1 cellular context compared by ENCODE assay signal in genomic region chr19:10270180-10270615, GRCh38.
TF ChIP-seq lines count a peak whose summit lies in the region.

No MANE protein-coding gene starts in this region.

TF ChIP-seq in K562, 482 proteins besides CTCF, POLR2A, EP300 and RAD21 (continued from another document):
- TF ChIP-seq ZFPM2 (CRISPR knock-in tag; IDR thresholded peaks at IDR 0.05) (no peak), MCM2 (IDR thresholded peaks at IDR 0.05; ENCODE audit: low read depth) (no peak), MLX (CRISPR knock-in tag; conservative IDR thresholded peaks at IDR 0.05) (no peak), PBX2 (CRISPR knock-in tag; IDR thresholded peaks at IDR 0.05; ENCODE audit: low read depth) (no peak), PBX2 (tag; conservative IDR thresholded peaks at IDR 0.05; ENCODE audit: low read depth) (no peak), NCOA4 (IDR thresholded peaks at IDR 0.05; ENCODE audit: partially characterized antibody) (no peak), BMI1 (IDR thresholded peaks at IDR 0.05; ENCODE audit: low read length) (no peak), CXXC5 (CRISPR knock-in tag; IDR thresholded peaks at IDR 0.05) (no peak; the same call in 1 of the 2 replicates), CBFB (CRISPR knock-in tag; IDR thresholded peaks at IDR 0.05) (peak; percentile 31; the same call in 1 of the 2 replicates), ZNF77 (CRISPR knock-in tag; IDR thresholded peaks at IDR 0.05) (no peak), MAFF (IDR thresholded peaks at IDR 0.05; ENCODE audit: low read length) (no peak), SAFB (IDR thresholded peaks at IDR 0.05; ENCODE audit: borderline replicate concordance, low read depth, low read length) (peak; percentile 82; the same call in 1 of the 2 replicates), ZFP1 (CRISPR knock-in tag; IDR thresholded peaks at IDR 0.05) (no peak), MEIS2 (IDR thresholded peaks at IDR 0.05; ENCODE audit: partially characterized antibody) (no peak), TCF7L2 (IDR thresholded peaks at IDR 0.05; ENCODE audit: low read depth, low read length) (no peak), ZBTB7A (IDR thresholded peaks at IDR 0.05; ENCODE audit: borderline replicate concordance, control insufficient read depth, low read depth, low read length) (peak; percentile 36; the same call in 1 of the 2 replicates), ZNF384 (IDR thresholded peaks at IDR 0.05; ENCODE audit: low read depth, low read length) (no peak), ZBTB33 (CRISPR knock-in tag; IDR thresholded peaks at IDR 0.05) (peak; percentile 39; the same call in 1 of the 2 replicates), RBFOX2 (IDR thresholded peaks at IDR 0.05; ENCODE audit: low read depth, low read length) (peak; percentile 43), SAP30 (IDR thresholded peaks at IDR 0.05; ENCODE audit: borderline replicate concordance, insufficient read depth, low read depth, low read length, poor library complexity, severe bottlenecking) (no peak), RFX7 (CRISPR knock-in tag; IDR thresholded peaks at IDR 0.05) (no peak), MEF2A (IDR thresholded peaks at IDR 0.05; ENCODE audit: control insufficient read depth, low read depth, low read length) (no peak), GABPB1 (CRISPR knock-in tag; IDR thresholded peaks at IDR 0.05) (no peak), JUND (IDR thresholded peaks at IDR 0.05; ENCODE audit: borderline replicate concordance, low read depth, low read length) (no peak), JUND (tag; IDR thresholded peaks at IDR 0.05; ENCODE audit: borderline replicate concordance, low read depth, low read length) (no peak), POU5F1 (IDR thresholded peaks at IDR 0.05; ENCODE audit: borderline replicate concordance, low read depth, low read length, partially characterized antibody) (no peak), NR1H2 (CRISPR knock-in tag; IDR thresholded peaks at IDR 0.05) (peak; percentile 77; the same call in 1 of the 2 replicates), SIN3A (IDR thresholded peaks at IDR 0.05; ENCODE audit: borderline replicate concordance in 2 of 2, control insufficient read depth in 1 of 2, low read depth in 2 of 2, low read length in 2 of 2) (no peak), POLR3G (IDR thresholded peaks at IDR 0.05; ENCODE audit: extremely low read depth, insufficient read length, insufficient replicate concordance) (no peak), OTX1 (CRISPR knock-in tag; IDR thresholded peaks at IDR 0.05) (no peak), TBP (optimal IDR thresholded peaks at IDR 0.05; ENCODE audit: low read depth, low read length) (peak; percentile 14), CEBPG (CRISPR knock-in tag; IDR thresholded peaks at IDR 0.05) (no peak), CEBPG (tag; conservative IDR thresholded peaks at IDR 0.05 in 1 of 2, IDR thresholded peaks at IDR 0.05 in 1 of 2) (no peak), PCBP1 (IDR thresholded peaks at IDR 0.05; ENCODE audit: low read depth, low read length, poor library complexity, severe bottlenecking) (no peak), TEAD4 (IDR thresholded peaks at IDR 0.05; ENCODE audit: low read length) (no peak), TEAD4 (CRISPR knock-in tag; IDR thresholded peaks at IDR 0.05; ENCODE audit: borderline replicate concordance) (no peak), CHD1 (IDR thresholded peaks at IDR 0.05; ENCODE audit: low read length) (peak; percentile 33), ZNF146 (CRISPR knock-in tag; IDR thresholded peaks at IDR 0.05; ENCODE audit: unreplicated experiment) (no peak), KAT7 (CRISPR knock-in tag; IDR thresholded peaks at IDR 0.05; ENCODE audit: borderline replicate concordance) (no peak), DLX4 (CRISPR knock-in tag; IDR thresholded peaks at IDR 0.05) (no peak), CREB1 (IDR thresholded peaks at IDR 0.05) (no peak; the same call in 1 of the 2 replicates), CREB1 (CRISPR knock-in tag; IDR thresholded peaks at IDR 0.05) (0 out of 2 replicates have a peak, but pooled peaks have one; percentile 3), MAFG (tag; conservative IDR thresholded peaks at IDR 0.05) (no peak), EHMT2 (IDR thresholded peaks at IDR 0.05) (no peak), SRSF7 (optimal IDR thresholded peaks at IDR 0.05; ENCODE audit: low read depth, low read length) (no peak), SPI1 (IDR thresholded peaks at IDR 0.05; ENCODE audit: borderline replicate concordance, low read depth, low read length) (peak; percentile 84), PHB (CRISPR knock-in tag; IDR thresholded peaks at IDR 0.05) (no peak), TCFL5 (CRISPR knock-in tag; conservative IDR thresholded peaks at IDR 0.05) (no peak), KLF16 (IDR thresholded peaks at IDR 0.05) (no peak), KHSRP (IDR thresholded peaks at IDR 0.05) (no peak), HMG20A (CRISPR knock-in tag; conservative IDR thresholded peaks at IDR 0.05) (no peak), ZNF12 (CRISPR knock-in tag; IDR thresholded peaks at IDR 0.05) (0 out of 2 replicates have a peak, but pooled peaks have one; percentile 63), POLR3A (IDR thresholded peaks at IDR 0.05; ENCODE audit: borderline replicate concordance, extremely low read depth, insufficient read depth, insufficient read length) (no peak), CREB3 (tag; conservative IDR thresholded peaks at IDR 0.05; ENCODE audit: low read depth) (no peak), RUNX1 (IDR thresholded peaks at IDR 0.05; ENCODE audit: low read depth) (no peak), MLLT1 (IDR thresholded peaks at IDR 0.05) (no peak), TFAM (CRISPR knock-in tag; conservative IDR thresholded peaks at IDR 0.05) (no peak)
- TF ChIP-seq, protein P1, sequence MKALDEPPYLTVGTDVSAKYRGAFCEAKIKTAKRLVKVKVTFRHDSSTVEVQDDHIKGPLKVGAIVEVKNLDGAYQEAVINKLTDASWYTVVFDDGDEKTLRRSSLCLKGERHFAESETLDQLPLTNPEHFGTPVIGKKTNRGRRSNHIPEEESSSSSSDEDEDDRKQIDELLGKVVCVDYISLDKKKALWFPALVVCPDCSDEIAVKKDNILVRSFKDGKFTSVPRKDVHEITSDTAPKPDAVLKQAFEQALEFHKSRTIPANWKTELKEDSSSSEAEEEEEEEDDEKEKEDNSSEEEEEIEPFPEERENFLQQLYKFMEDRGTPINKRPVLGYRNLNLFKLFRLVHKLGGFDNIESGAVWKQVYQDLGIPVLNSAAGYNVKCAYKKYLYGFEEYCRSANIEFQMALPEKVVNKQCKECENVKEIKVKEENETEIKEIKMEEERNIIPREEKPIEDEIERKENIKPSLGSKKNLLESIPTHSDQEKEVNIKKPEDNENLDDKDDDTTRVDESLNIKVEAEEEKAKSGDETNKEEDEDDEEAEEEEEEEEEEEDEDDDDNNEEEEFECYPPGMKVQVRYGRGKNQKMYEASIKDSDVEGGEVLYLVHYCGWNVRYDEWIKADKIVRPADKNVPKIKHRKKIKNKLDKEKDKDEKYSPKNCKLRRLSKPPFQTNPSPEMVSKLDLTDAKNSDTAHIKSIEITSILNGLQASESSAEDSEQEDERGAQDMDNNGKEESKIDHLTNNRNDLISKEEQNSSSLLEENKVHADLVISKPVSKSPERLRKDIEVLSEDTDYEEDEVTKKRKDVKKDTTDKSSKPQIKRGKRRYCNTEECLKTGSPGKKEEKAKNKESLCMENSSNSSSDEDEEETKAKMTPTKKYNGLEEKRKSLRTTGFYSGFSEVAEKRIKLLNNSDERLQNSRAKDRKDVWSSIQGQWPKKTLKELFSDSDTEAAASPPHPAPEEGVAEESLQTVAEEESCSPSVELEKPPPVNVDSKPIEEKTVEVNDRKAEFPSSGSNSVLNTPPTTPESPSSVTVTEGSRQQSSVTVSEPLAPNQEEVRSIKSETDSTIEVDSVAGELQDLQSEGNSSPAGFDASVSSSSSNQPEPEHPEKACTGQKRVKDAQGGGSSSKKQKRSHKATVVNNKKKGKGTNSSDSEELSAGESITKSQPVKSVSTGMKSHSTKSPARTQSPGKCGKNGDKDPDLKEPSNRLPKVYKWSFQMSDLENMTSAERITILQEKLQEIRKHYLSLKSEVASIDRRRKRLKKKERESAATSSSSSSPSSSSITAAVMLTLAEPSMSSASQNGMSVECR (CRISPR knock-in tag; IDR thresholded peaks at IDR 0.05) = no peak
